In the genomic region with DNA sequence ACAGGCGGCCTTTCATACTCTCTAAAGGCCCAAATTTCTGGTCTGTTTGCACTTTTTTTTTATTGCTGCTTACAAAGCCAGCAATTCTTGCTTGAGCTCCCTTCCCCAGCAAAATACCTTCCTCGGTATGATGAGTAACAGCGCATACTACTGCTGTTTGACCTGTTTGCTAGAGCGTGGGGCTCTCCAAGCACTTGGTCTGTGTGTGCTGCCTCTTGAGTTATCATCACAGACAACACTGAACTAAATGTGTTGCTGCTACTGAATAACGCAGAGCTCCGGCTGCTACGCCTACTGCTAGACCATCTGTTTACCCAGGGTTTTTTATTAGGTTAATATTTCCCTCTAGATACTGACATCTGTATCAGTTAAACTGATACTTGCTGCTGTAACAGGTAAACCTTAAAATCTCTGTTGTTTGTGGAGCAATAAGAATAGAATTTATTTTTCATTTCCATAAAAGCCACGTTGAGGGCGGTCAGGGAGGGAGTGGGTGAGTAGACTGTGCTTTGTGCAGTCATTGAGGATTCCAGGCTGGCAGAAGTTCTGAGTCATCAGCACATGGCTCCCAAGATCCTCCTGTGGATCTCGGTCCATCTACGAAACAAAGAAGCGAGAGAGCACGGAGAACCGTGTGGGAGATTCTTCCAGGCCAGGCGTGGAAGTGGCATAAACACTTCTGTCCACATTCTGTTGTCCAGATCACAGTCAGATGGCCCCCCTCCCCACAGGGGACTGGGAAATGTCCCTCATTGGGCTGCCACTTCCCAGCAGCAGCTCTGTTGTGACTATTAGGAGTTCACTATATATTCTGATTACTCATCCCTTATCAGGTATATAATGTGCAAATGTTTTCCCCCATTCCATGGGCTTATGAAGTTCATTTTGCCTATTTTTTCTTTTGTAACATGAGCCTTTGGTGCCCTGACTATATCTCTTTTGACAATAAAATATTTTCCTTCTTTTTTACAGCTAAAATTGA, we compare ENCODE assay signal across 9 cellular contexts. TPM values are rescaled to one million over a fixed set of nuclear protein-coding genes. Genes with fewer than 3 reads are reported as not detected.
DNase-seq lines count a peak whose midpoint lies in the region; ATAC-seq, FAIRE-seq and TF ChIP-seq lines count a peak whose summit lies in the region.
"Had no signal": no experiment of that assay in that cellular context is flagged by ENCODE, and none has a peak within 500 bp of the region (broad histone marks: within the 10 kb centered on the region; RNA-seq: fewer than 3 reads in every experiment).

No MANE protein-coding gene starts in this region.

- H3K4me2 ChIP-seq in A549 = no peak overlapping the region

- H3K36me3 Mint-ChIP-seq in natural killer cell treated with Interleukin-12 subunit alpha and Interleukin-12 subunit beta and Interleukin-15 and Interleukin-18, amount 100 ng/mL, for 72 hours = no peaks in the 10 kb centered on the region

- H3K27ac ChIP-seq in A549 = no peak overlapping the region
- H3K27ac ChIP-seq in HEK293 (ENCODE audit: extremely low read depth, low read depth, low read length) = no peak overlapping the region
- H3K27ac ChIP-seq: Peyer's patch had no signal

- ATAC-seq in A549 (peak; percentile 45 to 61; a peak in 2 of 6 replicates), HG02852 (IDR thresholded peaks at IDR 0.05; ENCODE audit: unreplicated experiment) (no peak)
- ATAC-seq in natural killer cell treated with Interleukin-12 subunit alpha and Interleukin-12 subunit beta and Interleukin-15 and Interleukin-18, amount 100 ng/mL, for 72 hours = no peak

- TF ChIP-seq RAD21 in A549 (conservative IDR thresholded peaks at IDR 0.05 in 1 of 2, IDR thresholded peaks at IDR 0.05 in 1 of 2) = no peak

- H3K4me3 Mint-ChIP-seq in natural killer cell treated with Interleukin-12 subunit alpha and Interleukin-12 subunit beta and Interleukin-15 and Interleukin-18, amount 100 ng/mL, for 72 hours = no peak overlapping the region

- no peak for FAIRE-seq in A549 (lab: Jason Lieb, UNC)

- H3K4me1 ChIP-seq in A549 = peaks cover 8% of the 10 kb centered on the region; the same call in 2 of the 3 replicates
- no peaks in the 10 kb centered on the region for H3K4me1 ChIP-seq in HEK293 (ENCODE audit: control insufficient read depth, insufficient read depth, low read length)
- H3K4me1 ChIP-seq: Peyer's patch had no signal

- H3K9me3 Mint-ChIP-seq in natural killer cell treated with Interleukin-12 subunit alpha and Interleukin-12 subunit beta and Interleukin-15 and Interleukin-18, amount 100 ng/mL, for 72 hours = no peaks in the 10 kb centered on the region

- DNase-seq in A549 (ENCODE audit: low read depth in 1 of 2, low spot score in 1 of 2) (no peak), anterior cingulate cortex (lab: John Stamatoyannopoulos, UW) (peak in 31 of 58 donors; percentile 8 to 67 (median 25)), iris pigment epithelial cell (ENCODE audit: low read depth) (peak; percentile 72), midbrain (lab: John Stamatoyannopoulos, UW) (no peak), GM20000 (ENCODE audit: low spot score) (no peak)
- DNase-seq in natural killer cell treated with Interleukin-12 subunit alpha and Interleukin-12 subunit beta and Interleukin-15 and Interleukin-18, amount 100 ng/mL, for 72 hours (ENCODE audit: low spot score) = no peak

- no peak overlapping the region for H3K27ac Mint-ChIP-seq in natural killer cell treated with Interleukin-12 subunit alpha and Interleukin-12 subunit beta and Interleukin-15 and Interleukin-18, amount 100 ng/mL, for 72 hours

- POLR2A ChIA-PET in A549 (lab: Yijun Ruan, JAX) = interaction anchor here (2.0 kb wide), 1 partner anchor 14 kb away, joined by 7 read pairs; a partner anchor contains a TSS
- POLR2A ChIA-PET in HEK293 (lab: Yijun Ruan, JAX) = interaction anchor here (0.7 to 3.6 kb wide), 2 partner anchors 13 to 194 kb away, joined by 7 to 15 read pairs; a partner anchor contains a TSS

- H3K9me3 ChIP-seq in A549 = no peaks in the 10 kb centered on the region; the same call in 2 of the 3 replicates
- H3K9me3 ChIP-seq in HEK293 (ENCODE audit: control insufficient read depth, insufficient read depth, low read depth, low read length) = no peaks in the 10 kb centered on the region

- TF ChIP-seq CTCF in A549 (IDR thresholded peaks at IDR 0.05) = no peak
- no peak for TF ChIP-seq CTCF in HEK293 (tag by site-specific recombination; IDR thresholded peaks at IDR 0.05)
- TF ChIP-seq CTCF in GM20000 (IDR thresholded peaks at IDR 0.05; ENCODE audit: extremely low read depth, missing control alignments) = no peak

- no peak for TF ChIP-seq POLR2A in A549 (IDR thresholded peaks at IDR 0.05; ENCODE audit: low read length)

- H3K4me1 Mint-ChIP-seq in natural killer cell treated with Interleukin-12 subunit alpha and Interleukin-12 subunit beta and Interleukin-15 and Interleukin-18, amount 100 ng/mL, for 72 hours (ENCODE audit: low read depth in 2 of 2) = peaks cover 2 to 5% of the 10 kb centered on the region in 2 donors

- TF ChIP-seq EP300 in A549 (IDR thresholded peaks at IDR 0.05) = no peak

- no peak overlapping the region for H3K4me3 ChIP-seq in A549
- H3K4me3 ChIP-seq in HEK293 (ENCODE audit: low read depth, low read length) = no peak overlapping the region
- H3K4me3 ChIP-seq: Peyer's patch had no signal

- no peaks in the 10 kb centered on the region for H3K27me3 Mint-ChIP-seq in natural killer cell treated with Interleukin-12 subunit alpha and Interleukin-12 subunit beta and Interleukin-15 and Interleukin-18, amount 100 ng/mL, for 72 hours

- H3K36me3 ChIP-seq in HEK293 (ENCODE audit: control insufficient read depth in 2 of 2, insufficient read depth in 1 of 2, low read length in 2 of 2) = no peaks in the 10 kb centered on the region
- H3K36me3 ChIP-seq: Peyer's patch had no signal

- 72% methylated on average over 15 of the region's 15 CpGs for WGBS in A549 (ENCODE audit: missing lambda C conversion rate)

- CTCF ChIA-PET in A549 (lab: Yijun Ruan, JAX) (interaction anchor here (0.6 to 2.8 kb wide), 19 partner anchors 10 to 72 kb away, joined by 3 to 11 read pairs (median 3); a partner anchor contains a TSS), HEK293 (lab: Yijun Ruan, JAX) (interaction anchor here (0.6 to 3.4 kb wide), 17 partner anchors 9 to 131 kb away, joined by 3 to 17 read pairs (median 4); a partner anchor contains a TSS)

TF ChIP-seq in A549, 52 proteins besides CTCF, POLR2A, EP300 and RAD21:
- TF ChIP-seq KDM1A (IDR thresholded peaks at IDR 0.05; ENCODE audit: low read depth) (no peak), FOSL2 (IDR thresholded peaks at IDR 0.05) (no peak), FOSL2 (CRISPR knock-in tag; IDR thresholded peaks at IDR 0.05) (no peak)
- TF ChIP-seq, protein P1, sequence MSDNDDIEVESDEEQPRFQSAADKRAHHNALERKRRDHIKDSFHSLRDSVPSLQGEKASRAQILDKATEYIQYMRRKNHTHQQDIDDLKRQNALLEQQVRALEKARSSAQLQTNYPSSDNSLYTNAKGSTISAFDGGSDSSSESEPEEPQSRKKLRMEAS (IDR thresholded peaks at IDR 0.05) = peak; percentile 30; the same call in 1 of the 2 replicates

TF ChIP-seq in HEK293, 187 proteins besides CTCF, POLR2A, EP300 and RAD21:
- TF ChIP-seq EGR2 (tag by site-specific recombination; IDR thresholded peaks at IDR 0.05; ENCODE audit: low read depth) (0 out of 2 replicates have a peak, but pooled peaks have one; percentile 18), ZNF214 (tag by site-specific recombination; IDR thresholded peaks at IDR 0.05; ENCODE audit: borderline replicate concordance) (no peak), ZNF133 (tag by site-specific recombination; IDR thresholded peaks at IDR 0.05) (no peak), ZNF791 (tag by site-specific recombination; IDR thresholded peaks at IDR 0.05) (no peak), OVOL3 (tag by site-specific recombination; IDR thresholded peaks at IDR 0.05) (no peak), ZNF16 (tag by site-specific recombination; IDR thresholded peaks at IDR 0.05; ENCODE audit: low read depth) (no peak), SETDB1 (IDR thresholded peaks at IDR 0.05; ENCODE audit: insufficient read length, low read length) (peak; percentile 67)
- TF ChIP-seq, protein P2, sequence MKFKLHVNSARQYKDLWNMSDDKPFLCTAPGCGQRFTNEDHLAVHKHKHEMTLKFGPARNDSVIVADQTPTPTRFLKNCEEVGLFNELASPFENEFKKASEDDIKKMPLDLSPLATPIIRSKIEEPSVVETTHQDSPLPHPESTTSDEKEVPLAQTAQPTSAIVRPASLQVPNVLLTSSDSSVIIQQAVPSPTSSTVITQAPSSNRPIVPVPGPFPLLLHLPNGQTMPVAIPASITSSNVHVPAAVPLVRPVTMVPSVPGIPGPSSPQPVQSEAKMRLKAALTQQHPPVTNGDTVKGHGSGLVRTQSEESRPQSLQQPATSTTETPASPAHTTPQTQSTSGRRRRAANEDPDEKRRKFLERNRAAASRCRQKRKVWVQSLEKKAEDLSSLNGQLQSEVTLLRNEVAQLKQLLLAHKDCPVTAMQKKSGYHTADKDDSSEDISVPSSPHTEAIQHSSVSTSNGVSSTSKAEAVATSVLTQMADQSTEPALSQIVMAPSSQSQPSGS (tag by site-specific recombination; IDR thresholded peaks at IDR 0.05; ENCODE audit: low read depth) = no peak
TF ChIP-seq in HEK293: peak in this region for 2.

RNA-seq across cellular contexts. Expression of a gene that starts 14.0 kb away (rescaled TPM):
- 0.76 and 1.1 TPM in 2 replicates for polyA plus RNA-seq in A549 (2011; rRNA removed)
- 0.66 and 0.73 TPM in 2 replicates for polyA plus RNA-seq in A549 (2012; cell fraction: cytosol; rRNA removed)
- 0.52 and 0.61 TPM in 2 replicates for polyA plus RNA-seq in A549 (2012; cell fraction: nucleus; rRNA removed)
- 0.96 to 1.3 TPM (median 1.00 TPM) in 3 replicates for polyA plus RNA-seq in A549 (2017; fragmentation: RNase III; extraction: RNeasy Plus Mini Kit Qiagen cat#74134 plus additional on column Dnase treatment)
- polyA minus RNA-seq in A549 (2011; rRNA and poly(A)+ RNA removed) = 0.25 and 0.63 TPM in 2 replicates
- 10 to 100 TPM in 1 of 2 donors, 1 to 10 TPM in 1; 8.0 to 12.1 TPM for total RNA-seq in natural killer cell treated with Interleukin-12 subunit alpha and Interleukin-12 subunit beta and Interleukin-15 and Interleukin-18, amount 100 ng/mL, for 72 hours

RNA-seq across cellular contexts. Expression of a gene that starts 14.2 kb away (rescaled TPM):
- polyA plus RNA-seq in A549 (2011; rRNA removed) (16.2 and 18.9 TPM in 2 replicates), A549 (2017; fragmentation: RNase III; extraction: RNeasy Plus Mini Kit Qiagen cat#74134 plus additional on column Dnase treatment) (29.3 to 31.1 TPM (median 30.2 TPM) in 3 replicates)
- 10.8 and 12.0 TPM in 2 replicates for polyA plus RNA-seq in A549 (2012; cell fraction: cytosol; rRNA removed)
- polyA plus RNA-seq in A549 (2012; cell fraction: nucleus; rRNA removed) = 12.6 and 15.9 TPM in 2 replicates
- polyA minus RNA-seq in A549 (2011; rRNA and poly(A)+ RNA removed) = 11.2 and 15.6 TPM in 2 replicates
- total RNA-seq in natural killer cell treated with Interleukin-12 subunit alpha and Interleukin-12 subunit beta and Interleukin-15 and Interleukin-18, amount 100 ng/mL, for 72 hours = 100 to 1,000 TPM in 1 of 2 donors, 10 to 100 TPM in 1; 91.5 to 136 TPM

Comparison
In these comparisons a context has a peak if more than half of its experiments do, and no peak if none do; other contexts are left out.
1. ATAC-seq: peak in A549 (2 of 2); none in HG02852 (single experiment) and natural killer cell treated with Interleukin-12 subunit alpha and Interleukin-12 subunit beta and Interleukin-15 and Interleukin-18, amount 100 ng/mL, for 72 hours (0 of 2).
2. DNase-seq: peak in anterior cingulate cortex (31 of 58) and iris pigment epithelial cell (single experiment); none in A549 (0 of 2), midbrain (single experiment), GM20000 (single experiment) and natural killer cell treated with Interleukin-12 subunit alpha and Interleukin-12 subunit beta and Interleukin-15 and Interleukin-18, amount 100 ng/mL, for 72 hours (single experiment).